ENCODE assay signal across 8 cellular contexts in genomic region chr1:154627247-154628121, GRCh38. TPM values are rescaled to one million over a fixed set of nuclear protein-coding genes. Genes with fewer than 3 reads are reported as not detected.
DNase-seq lines count a peak whose midpoint lies in the region; ATAC-seq and TF ChIP-seq lines count a peak whose summit lies in the region.

No MANE protein-coding gene starts in this region.

- H3K4me3 ChIP-seq in fibroblast of the aortic adventitia (ENCODE audit: low read depth, low read length): peak overlapping the region; percentile 86

- peak; percentile 93 for DNase-seq in COLO829 (ENCODE audit: low spot score)
- DNase-seq in M059J (ENCODE audit: low read depth): peak; percentile 87
- peak; percentile 78 for DNase-seq in activated effector memory CD4-positive, alpha-beta T cell treated with Interleukin-2 at 50 U/mL for 16 hours
- peak; percentile 90 for DNase-seq in fibroblast of the aortic adventitia (ENCODE audit: low read depth)
- DNase-seq in natural killer cell treated with Interleukin-12 subunit alpha and Interleukin-12 subunit beta and Interleukin-15 and Interleukin-18, amount 100 ng/mL, for 72 hours (ENCODE audit: low spot score): peak; percentile 88
- peak; percentile 85 for DNase-seq in stimulated activated naive B cell treated with anti-CD40 and anti-IgM and Interleukin-4, amounts not matched to agents 10 μg/mL and 1 μg/mL and 100 μg/mL, for 72 hours

- peak overlapping the region; percentile 97 for H3K4me3 Mint-ChIP-seq in natural killer cell treated with Interleukin-12 subunit alpha and Interleukin-12 subunit beta and Interleukin-15 and Interleukin-18, amount 100 ng/mL, for 72 hours
- H3K4me3 Mint-ChIP-seq in stimulated activated naive B cell treated with anti-CD40 and anti-IgM and Interleukin-4, amounts not matched to agents 10 μg/mL and 1 μg/mL and 100 μg/mL, for 72 hours: peak overlapping the region; percentile 92 to 97

- TF ChIP-seq POLR2A in Raji (IDR thresholded peaks at IDR 0.05; ENCODE audit: insufficient read depth, low read depth, low read length): peak; percentile 63

- peaks cover 20 to 28% of the 10 kb centered on the region in 2 donors for H3K4me1 Mint-ChIP-seq in natural killer cell treated with Interleukin-12 subunit alpha and Interleukin-12 subunit beta and Interleukin-15 and Interleukin-18, amount 100 ng/mL, for 72 hours (ENCODE audit: low read depth in 2 of 2)
- peaks cover 25 to 35% of the 10 kb centered on the region in 2 donors for H3K4me1 Mint-ChIP-seq in stimulated activated naive B cell treated with anti-CD40 and anti-IgM and Interleukin-4, amounts not matched to agents 10 μg/mL and 1 μg/mL and 100 μg/mL, for 72 hours

- H3K36me3 Mint-ChIP-seq in natural killer cell treated with Interleukin-12 subunit alpha and Interleukin-12 subunit beta and Interleukin-15 and Interleukin-18, amount 100 ng/mL, for 72 hours: peaks cover 18% of the 10 kb centered on the region
- H3K36me3 Mint-ChIP-seq in stimulated activated naive B cell treated with anti-CD40 and anti-IgM and Interleukin-4, amounts not matched to agents 10 μg/mL and 1 μg/mL and 100 μg/mL, for 72 hours: peaks cover 11 to 30% of the 10 kb centered on the region in 2 donors

- H3K9me3 Mint-ChIP-seq in natural killer cell treated with Interleukin-12 subunit alpha and Interleukin-12 subunit beta and Interleukin-15 and Interleukin-18, amount 100 ng/mL, for 72 hours: no peaks in the 10 kb centered on the region
- peaks cover 4 to 9% of the 10 kb centered on the region in 2 donors for H3K9me3 Mint-ChIP-seq in stimulated activated naive B cell treated with anti-CD40 and anti-IgM and Interleukin-4, amounts not matched to agents 10 μg/mL and 1 μg/mL and 100 μg/mL, for 72 hours

- peak overlapping the region; percentile 87 to 93 for H3K27ac Mint-ChIP-seq in natural killer cell treated with Interleukin-12 subunit alpha and Interleukin-12 subunit beta and Interleukin-15 and Interleukin-18, amount 100 ng/mL, for 72 hours
- peak overlapping the region; percentile 97 for H3K27ac Mint-ChIP-seq in stimulated activated naive B cell treated with anti-CD40 and anti-IgM and Interleukin-4, amounts not matched to agents 10 μg/mL and 1 μg/mL and 100 μg/mL, for 72 hours

- ATAC-seq in GM21576 (IDR thresholded peaks at IDR 0.05; ENCODE audit: unreplicated experiment): peak; percentile 53
- peak; percentile 82 to 87 for ATAC-seq in natural killer cell treated with Interleukin-12 subunit alpha and Interleukin-12 subunit beta and Interleukin-15 and Interleukin-18, amount 100 ng/mL, for 72 hours
- ATAC-seq in stimulated activated naive B cell treated with anti-CD40 and anti-IgM and Interleukin-4, amounts not matched to agents 10 μg/mL and 1 μg/mL and 100 μg/mL, for 72 hours (replicated peaks): peak; percentile 87 to 89

- no peak for TF ChIP-seq CTCF in fibroblast of the aortic adventitia (IDR thresholded peaks at IDR 0.05; ENCODE audit: insufficient read depth, low read length)

- H3K27me3 Mint-ChIP-seq in natural killer cell treated with Interleukin-12 subunit alpha and Interleukin-12 subunit beta and Interleukin-15 and Interleukin-18, amount 100 ng/mL, for 72 hours: peaks cover 9 to 21% of the 10 kb centered on the region in 2 donors
- peaks cover 7 to 11% of the 10 kb centered on the region in 2 donors for H3K27me3 Mint-ChIP-seq in stimulated activated naive B cell treated with anti-CD40 and anti-IgM and Interleukin-4, amounts not matched to agents 10 μg/mL and 1 μg/mL and 100 μg/mL, for 72 hours

RNA-seq across cellular contexts. Expression of gene ADAR, which starts 19.5 kb away (rescaled TPM):
- 178 and 260 TPM in 2 replicates for total RNA-seq in M059J (2014; rRNA removed; shearing (Covaris generic))
- total RNA-seq in fibroblast of the aortic adventitia (ENCODE audit: low replicate concordance): 114 and 115 TPM in 2 replicates
- total RNA-seq in natural killer cell treated with Interleukin-12 subunit alpha and Interleukin-12 subunit beta and Interleukin-15 and Interleukin-18, amount 100 ng/mL, for 72 hours: 100 to 1,000 TPM; 232 to 257 TPM

RNA-seq across cellular contexts. Expression of gene CHRNB2, which starts 59.9 kb away (rescaled TPM):
- not detected in 2 replicates for total RNA-seq in M059J (2014; rRNA removed; shearing (Covaris generic))
- total RNA-seq in fibroblast of the aortic adventitia (ENCODE audit: low replicate concordance): under 0.01 TPM in 1 of 2 replicates, not detected in the other
- total RNA-seq in natural killer cell treated with Interleukin-12 subunit alpha and Interleukin-12 subunit beta and Interleukin-15 and Interleukin-18, amount 100 ng/mL, for 72 hours: not detected

Comparison
In these comparisons a context has a peak if more than half of its experiments do, and no peak if none do; other contexts are left out.
1. Peak in every context shown above with its lines: DNase-seq, ATAC-seq and H3K4me3 ChIP-seq.